ENCODE assay signal across 31 cellular contexts in genomic region chr4:52105276-52105675, GRCh38. TPM values are rescaled to one million over a fixed set of nuclear protein-coding genes. Genes with fewer than 3 reads are reported as not detected.
"Had no signal": no experiment of that assay in that cellular context is flagged by ENCODE, and none has a peak within 500 bp of the region (broad histone marks: within the 10 kb centered on the region; RNA-seq: fewer than 3 reads in every experiment).

No MANE protein-coding gene starts in this region.

- H3K4me3 Mint-ChIP-seq: activated CD4-positive, alpha-beta memory T cell treated with anti-CD3 and anti-CD28 coated beads for 36 hours; activated CD4-positive, alpha-beta T cell treated with anti-CD3 and anti-CD28 coated beads for 36 hours; activated CD4-positive, alpha-beta T cell treated with anti-CD3 and anti-CD28 coated beads, Interleukin-2, amount 10 ng/mL, durations not matched to agents 24 days and 14 days; activated CD8-positive, alpha-beta memory T cell treated with anti-CD3 and anti-CD28 coated beads, Interleukin-2, amount 10 ng/mL, durations not matched to agents 7 days and 5 days; activated CD8-positive, alpha-beta T cell treated with anti-CD3 and anti-CD28 coated beads, Interleukin-2, amount 10 ng/mL, durations not matched to agents 7 days and 5 days; activated naive CD4-positive, alpha-beta T cell treated with anti-CD3 and anti-CD28 coated beads, Interleukin-2, amount 10 ng/mL, durations not matched to agents 7 days and 5 days; activated naive CD8-positive, alpha-beta T cell treated with anti-CD3 and anti-CD28 coated beads, Interleukin-2, amount 10 ng/mL, durations not matched to agents 7 days and 5 days; activated T-cell treated with anti-CD3 and anti-CD28 coated beads, Interleukin-2, amount 50 U/mL, for 24 hours; activated T-cell treated with anti-CD3 and anti-CD28 coated beads, Interleukin-2, amount 50 U/mL, for 72 hours; brain had no signal

- DNase-seq: activated CD4-positive, alpha-beta memory T cell treated with anti-CD3 and anti-CD28 coated beads for 36 hours; activated CD4-positive, alpha-beta T cell treated with anti-CD3 and anti-CD28 coated beads for 36 hours; activated CD4-positive, alpha-beta T cell treated with anti-CD3 and anti-CD28 coated beads, Interleukin-2, amount 10 ng/mL, durations not matched to agents 24 days and 14 days; activated CD4-positive, CD25-positive, alpha-beta regulatory T cell; activated CD4-positive, CD25-positive, alpha-beta regulatory T cell treated with anti-CD3 and anti-CD28 coated beads, Interleukin-2, amount 50 U/mL, for 72 hours; activated CD8-positive, alpha-beta memory T cell treated with anti-CD3 and anti-CD28 coated beads, Interleukin-2, amount 10 ng/mL, durations not matched to agents 7 days and 5 days; activated CD8-positive, alpha-beta memory T cell treated with anti-CD3 and anti-CD28 coated beads, Interleukin-2, amount 50 U/mL, for 48 hours; activated CD8-positive, alpha-beta T cell treated with anti-CD3 and anti-CD28 coated beads, Interleukin-2, amount 10 ng/mL, durations not matched to agents 7 days and 5 days; activated gamma-delta T cell; activated naive CD4-positive, alpha-beta T cell; activated naive CD4-positive, alpha-beta T cell treated with anti-CD3 and anti-CD28 coated beads, Interleukin-2, amount 10 ng/mL, durations not matched to agents 7 days and 5 days; activated naive CD8-positive, alpha-beta T cell treated with anti-CD3 and anti-CD28 coated beads, Interleukin-2, amount 10 ng/mL, durations not matched to agents 7 days and 5 days; activated T-cell treated with anti-CD3 and anti-CD28 coated beads for 4 hours; activated T-cell treated with anti-CD3 and anti-CD28 coated beads, Interleukin-2, amount 50 U/mL, for 24 hours; activated T-cell treated with anti-CD3 and anti-CD28 coated beads, Interleukin-2, amount 50 U/mL, for 72 hours; central memory CD4-positive, alpha-beta T cell; cerebellar nuclear complex; colonic mucosa; effector CD8-positive, alpha-beta T cell; foreskin fibroblast; head of caudate nucleus; T-helper 2 cell had no signal

- ATAC-seq: activated CD4-positive, alpha-beta T cell treated with anti-CD3 and anti-CD28 coated beads for 36 hours; activated CD8-positive, alpha-beta memory T cell treated with anti-CD3 and anti-CD28 coated beads, Interleukin-2, amount 10 ng/mL, durations not matched to agents 7 days and 5 days; activated CD8-positive, alpha-beta T cell treated with anti-CD3 and anti-CD28 coated beads, Interleukin-2, amount 10 ng/mL, durations not matched to agents 7 days and 5 days; activated naive CD4-positive, alpha-beta T cell treated with anti-CD3 and anti-CD28 coated beads, Interleukin-2, amount 50 U/mL, for 72 hours; activated T-cell treated with anti-CD3 and anti-CD28 coated beads, Interleukin-2, amount 50 U/mL, for 72 hours; esophagus mucosa had no signal

- H3K27ac Mint-ChIP-seq: activated CD4-positive, alpha-beta memory T cell treated with anti-CD3 and anti-CD28 coated beads for 36 hours; activated CD4-positive, alpha-beta T cell treated with anti-CD3 and anti-CD28 coated beads for 36 hours; activated CD4-positive, alpha-beta T cell treated with anti-CD3 and anti-CD28 coated beads, Interleukin-2, amount 10 ng/mL, durations not matched to agents 24 days and 14 days; activated CD8-positive, alpha-beta memory T cell treated with anti-CD3 and anti-CD28 coated beads, Interleukin-2, amount 10 ng/mL, durations not matched to agents 7 days and 5 days; activated CD8-positive, alpha-beta T cell treated with anti-CD3 and anti-CD28 coated beads, Interleukin-2, amount 10 ng/mL, durations not matched to agents 7 days and 5 days; activated naive CD4-positive, alpha-beta T cell treated with anti-CD3 and anti-CD28 coated beads, Interleukin-2, amount 10 ng/mL, durations not matched to agents 7 days and 5 days; activated naive CD4-positive, alpha-beta T cell treated with anti-CD3 and anti-CD28 coated beads, Interleukin-2, amount 50 U/mL, for 72 hours; activated naive CD8-positive, alpha-beta T cell treated with anti-CD3 and anti-CD28 coated beads, Interleukin-2, amount 10 ng/mL, durations not matched to agents 7 days and 5 days; activated T-cell treated with anti-CD3 and anti-CD28 coated beads, Interleukin-2, amount 50 U/mL, for 24 hours; activated T-cell treated with anti-CD3 and anti-CD28 coated beads, Interleukin-2, amount 50 U/mL, for 72 hours; brain had no signal

- H3K36me3 Mint-ChIP-seq: activated CD4-positive, alpha-beta memory T cell treated with anti-CD3 and anti-CD28 coated beads for 36 hours; activated CD8-positive, alpha-beta memory T cell treated with anti-CD3 and anti-CD28 coated beads, Interleukin-2, amount 10 ng/mL, durations not matched to agents 7 days and 5 days; activated naive CD4-positive, alpha-beta T cell treated with anti-CD3 and anti-CD28 coated beads, Interleukin-2, amount 10 ng/mL, durations not matched to agents 7 days and 5 days; activated naive CD4-positive, alpha-beta T cell treated with anti-CD3 and anti-CD28 coated beads, Interleukin-2, amount 50 U/mL, for 72 hours; brain had no signal

- H3K4me3 ChIP-seq: ascending aorta, breast epithelium, cardiac muscle cell, colonic mucosa had no signal

- H3K36me3 ChIP-seq: ascending aorta, breast epithelium, cardiac muscle cell, colonic mucosa had no signal

- H3K27me3 ChIP-seq: ascending aorta, breast epithelium, cardiac muscle cell, colonic mucosa had no signal

- FAIRE-seq: endometrium, endothelial cell of umbilical vein, frontal cortex had no signal

- H3K27me3 Mint-ChIP-seq: activated CD4-positive, alpha-beta memory T cell treated with anti-CD3 and anti-CD28 coated beads for 36 hours; brain had no signal

- H3K9me3 ChIP-seq: ascending aorta, breast epithelium, colonic mucosa had no signal

- H3K27ac ChIP-seq: ascending aorta, breast epithelium, cardiac muscle cell, colonic mucosa had no signal

- H3K9me3 Mint-ChIP-seq: activated CD4-positive, alpha-beta memory T cell treated with anti-CD3 and anti-CD28 coated beads for 36 hours; activated CD4-positive, alpha-beta T cell treated with anti-CD3 and anti-CD28 coated beads, Interleukin-2, amount 10 ng/mL, durations not matched to agents 24 days and 14 days; activated naive CD4-positive, alpha-beta T cell treated with anti-CD3 and anti-CD28 coated beads, Interleukin-2, amount 10 ng/mL, durations not matched to agents 7 days and 5 days; activated naive CD4-positive, alpha-beta T cell treated with anti-CD3 and anti-CD28 coated beads, Interleukin-2, amount 50 U/mL, for 72 hours; activated naive CD8-positive, alpha-beta T cell treated with anti-CD3 and anti-CD28 coated beads, Interleukin-2, amount 10 ng/mL, durations not matched to agents 7 days and 5 days; activated T-cell treated with anti-CD3 and anti-CD28 coated beads, Interleukin-2, amount 50 U/mL, for 24 hours; activated T-cell treated with anti-CD3 and anti-CD28 coated beads, Interleukin-2, amount 50 U/mL, for 72 hours had no signal

- H3K4me1 ChIP-seq: ascending aorta, breast epithelium, colonic mucosa had no signal

- H3K4me1 Mint-ChIP-seq: activated CD4-positive, alpha-beta T cell treated with anti-CD3 and anti-CD28 coated beads for 36 hours; activated CD4-positive, alpha-beta T cell treated with anti-CD3 and anti-CD28 coated beads, Interleukin-2, amount 10 ng/mL, durations not matched to agents 24 days and 14 days; activated CD8-positive, alpha-beta memory T cell treated with anti-CD3 and anti-CD28 coated beads, Interleukin-2, amount 10 ng/mL, durations not matched to agents 7 days and 5 days; activated naive CD4-positive, alpha-beta T cell treated with anti-CD3 and anti-CD28 coated beads, Interleukin-2, amount 10 ng/mL, durations not matched to agents 7 days and 5 days; activated naive CD8-positive, alpha-beta T cell treated with anti-CD3 and anti-CD28 coated beads, Interleukin-2, amount 10 ng/mL, durations not matched to agents 7 days and 5 days had no signal

RNA-seq across cellular contexts. Expression of gene SPATA18, which starts 54.2 kb away (rescaled TPM):
- total RNA-seq: activated CD4-positive, alpha-beta memory T cell treated with anti-CD3 and anti-CD28 coated beads for 36 hours had no signal
